8 cellular contexts compared by ENCODE assay signal in the genomic region with DNA sequence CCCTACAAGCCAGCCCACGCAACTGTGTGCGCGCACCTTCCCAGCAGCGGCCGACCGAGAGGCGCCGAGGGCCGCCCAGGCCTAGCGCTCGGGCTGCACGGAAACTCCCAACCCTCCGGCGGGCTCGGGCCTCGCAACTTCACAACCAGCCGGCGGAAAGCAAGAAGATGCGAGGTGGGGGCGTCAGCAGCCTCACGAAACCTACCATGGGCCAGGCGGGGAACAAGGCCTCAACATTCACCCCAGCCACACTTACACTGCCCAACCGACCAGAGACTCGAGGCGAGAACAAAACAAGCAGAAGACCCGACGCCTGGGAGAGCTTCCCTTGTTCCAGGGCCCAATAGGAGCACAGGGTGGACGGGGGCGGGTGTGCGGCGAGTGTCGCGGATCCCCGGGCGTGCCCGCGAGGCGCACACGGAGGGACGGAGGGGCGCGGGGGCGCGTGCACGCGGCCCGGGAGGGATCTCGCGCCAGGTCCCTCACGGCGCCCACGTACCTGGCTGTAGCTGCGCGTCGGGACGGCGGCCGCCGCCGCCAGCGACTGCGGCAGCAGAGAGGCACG. TPM values are rescaled to one million over a fixed set of nuclear protein-coding genes. Genes with fewer than 3 reads are reported as not detected.
DNase-seq lines count a peak whose midpoint lies in the region; ATAC-seq, FAIRE-seq and TF ChIP-seq lines count a peak whose summit lies in the region.

No MANE protein-coding gene starts in this region.

- no peak overlapping the region for H2AFZ ChIP-seq in H1 (ENCODE audit: low read length)

- no peaks in the 10 kb centered on the region for H3K9me3 Mint-ChIP-seq in activated CD8-positive, alpha-beta memory T cell treated with anti-CD3 and anti-CD28 coated beads, Interleukin-2, amount 10 ng/mL, durations not matched to agents 7 days and 5 days (ENCODE audit: low read depth)

- no peaks in the 10 kb centered on the region for H3K27me3 Mint-ChIP-seq in activated CD8-positive, alpha-beta memory T cell treated with anti-CD3 and anti-CD28 coated beads, Interleukin-2, amount 10 ng/mL, durations not matched to agents 7 days and 5 days

- FAIRE-seq in H1 (lab: Jason Lieb, UNC), result no peak

- H3K4me3 ChIP-seq in H1 (ENCODE audit: extremely low read depth in 1 of 4, insufficient read depth in 2 of 4, low read depth in 3 of 4, low read length in 4 of 4) (peak overlapping the region; percentile 90 to 97 (median 92)), mesodermal cell (ENCODE audit: extremely low read depth, insufficient read depth, low read length, poor library complexity, severe bottlenecking) (peak overlapping the region; percentile 87)

- no peak overlapping the region for H3K23ac ChIP-seq in H1 (ENCODE audit: insufficient read length)

- H2BK5ac ChIP-seq in H1 (ENCODE audit: low read depth, low read length), result peak overlapping the region; percentile 84

- no peaks in the 10 kb centered on the region; the same call in 1 of the 2 replicates for H3K79me1 ChIP-seq in H1 (ENCODE audit: low read depth, low read length)

- peak overlapping the region; percentile 96 for H3K27ac Mint-ChIP-seq in activated CD8-positive, alpha-beta memory T cell treated with anti-CD3 and anti-CD28 coated beads, Interleukin-2, amount 10 ng/mL, durations not matched to agents 7 days and 5 days

- H2BK15ac ChIP-seq in H1 (ENCODE audit: low read length), result no peak overlapping the region

- DNase-seq in AML-193 (lab: John Stamatoyannopoulos, UW) (peak; percentile 48 to 51), NCI-H748 (lab: John Stamatoyannopoulos, UW; ENCODE audit: unreplicated experiment) (peak; percentile 71), H1 (ENCODE audit: low read depth in 1 of 2, low spot score in 2 of 2) (peak in 1 of 2 experiments; percentile 67)
- peak; percentile 78 for DNase-seq in activated CD8-positive, alpha-beta memory T cell treated with anti-CD3 and anti-CD28 coated beads, Interleukin-2, amount 10 ng/mL, durations not matched to agents 7 days and 5 days
- DNase-seq in stimulated activated CD8-positive, alpha-beta memory T cell treated with anti-CD3 and anti-CD28 coated beads, Interleukin-15, amount 100 ng/mL, for 24 hours (ENCODE audit: low read depth), result peak; percentile 35

- POLR2A ChIA-PET in H1 (lab: Charles Lee; ENCODE audit: partially characterized antibody), result interaction anchor here (0.6 to 3.3 kb wide), 16 partner anchors 8 to 171 kb away, joined by 3 to 17 read pairs (median 4); a partner anchor contains a TSS

- no peak overlapping the region; the same call in 1 of the 2 replicates for H2AK5ac ChIP-seq in H1 (ENCODE audit: low read depth, low read length)

- H3K27ac ChIP-seq in H1 (ENCODE audit: low read depth, low read length) (peak overlapping the region; percentile 94), mesodermal cell (ENCODE audit: low read depth, low read length, severe bottlenecking) (peak overlapping the region; percentile 89)

- peak overlapping the region; percentile 79 to 82 for H3K4me2 ChIP-seq in H1 (ENCODE audit: insufficient read depth in 1 of 2, low read depth in 2 of 2, low read length in 2 of 2)

- H3K4me3 Mint-ChIP-seq in activated CD8-positive, alpha-beta memory T cell treated with anti-CD3 and anti-CD28 coated beads, Interleukin-2, amount 10 ng/mL, durations not matched to agents 7 days and 5 days, result peak overlapping the region; percentile 95

- WGBS in H1 (ENCODE audit: extremely low coverage in 1 of 2, insufficient coverage in 1 of 2, insufficient read length in 1 of 2, insufficient replicate concordance in 2 of 2, low coverage in 1 of 2, low lambda C conversion rate in 2 of 2, missing lambda C conversion rate in 1 of 2), 2 experiments, result 3% methylated on average over 49 of the region's 63 CpGs; no CpG with 5 or more reads in 1 of the 2 experiments
- 0% methylated on average over 48 to 60 of the region's 63 CpGs for WGBS in mesodermal cell (ENCODE audit: insufficient coverage in 2 of 2), 2 experiments

- H4K91ac ChIP-seq in H1 (replicated peaks; ENCODE audit: insufficient read length, low read length), result peak overlapping the region; percentile 59

- peak overlapping the region; percentile 27 for H3K4ac ChIP-seq in H1 (replicated peaks; ENCODE audit: insufficient read length, low read depth, low read length)

- no peak overlapping the region for H2BK120ac ChIP-seq in H1 (replicated peaks; ENCODE audit: low read depth, low read length)

- ATAC-seq in GM19035 (IDR thresholded peaks at IDR 0.05; ENCODE audit: unreplicated experiment) (peak; percentile 59), HG03196 (IDR thresholded peaks at IDR 0.05; ENCODE audit: unreplicated experiment) (peak; percentile 47)
- ATAC-seq in activated CD8-positive, alpha-beta memory T cell treated with anti-CD3 and anti-CD28 coated beads, Interleukin-2, amount 10 ng/mL, durations not matched to agents 7 days and 5 days, result peak; percentile 68

- H3K27me3 ChIP-seq in H1 (replicated peaks in 1 of 4; ENCODE audit: control insufficient read depth in 3 of 4, extremely low read depth in 1 of 4, insufficient read depth in 3 of 4, low read length in 3 of 4), result no peaks in the 10 kb centered on the region

- TF ChIP-seq RAD21 in H1 (IDR thresholded peaks at IDR 0.05 in 1 of 2, conservative IDR thresholded peaks at IDR 0.05 in 1 of 2; ENCODE audit: low read depth in 2 of 2, low read length in 2 of 2), result no peak

- no peak for TF ChIP-seq CTCF in H1 (IDR thresholded peaks at IDR 0.05; ENCODE audit: control extremely low read depth in 1 of 3, insufficient read depth in 1 of 3, low read depth in 1 of 3, low read length in 3 of 3)

- peak overlapping the region; percentile 69 for H3K56ac ChIP-seq in H1 (replicated peaks; ENCODE audit: insufficient read length, low read depth, low read length)

- no peaks in the 10 kb centered on the region for H3K9me3 ChIP-seq in H1 (ENCODE audit: insufficient read depth in 2 of 2, low read depth in 1 of 2, low read length in 1 of 2)
- H3K9me3 ChIP-seq in mesodermal cell (ENCODE audit: control insufficient read depth, low read length), result no peaks in the 10 kb centered on the region

- H3K18ac ChIP-seq in H1 (ENCODE audit: extremely low read depth, low read length), result peak overlapping the region; percentile 95

- H3K4me1 ChIP-seq in H1 (replicated peaks in 1 of 4; ENCODE audit: control insufficient read depth in 3 of 4, insufficient read depth in 4 of 4, low read length in 3 of 4) (peaks cover 2 to 8% (median 5%) of the 10 kb centered on the region in 4 experiments; a peak in 5 of 7 replicates), mesodermal cell (ENCODE audit: control insufficient read depth, insufficient read depth, low read length, poor library complexity, severe bottlenecking) (peaks cover 4% of the 10 kb centered on the region)

- peak overlapping the region; percentile 80 to 98 (median 90) for H3K9ac ChIP-seq in H1 (replicated peaks in 1 of 4; ENCODE audit: extremely low read depth in 1 of 4, low read depth in 3 of 4, low read length in 3 of 4)

- 0 out of 2 replicates have a peak overlapping the region, but pooled peaks have one; percentile 11 for H2BK12ac ChIP-seq in H1 (ENCODE audit: low read depth, low read length)

- H4K20me1 ChIP-seq in H1 (replicated peaks in 1 of 2; ENCODE audit: control insufficient read depth in 1 of 2, insufficient read depth in 2 of 2, low read length in 2 of 2), result peaks cover 2 to 9% of the 10 kb centered on the region in 2 experiments

- TF ChIP-seq EP300 in H1 (IDR thresholded peaks at IDR 0.05; ENCODE audit: borderline replicate concordance in 1 of 2, low read depth in 2 of 2, low read length in 2 of 2), result no peak

- H3K4me1 Mint-ChIP-seq in activated CD8-positive, alpha-beta memory T cell treated with anti-CD3 and anti-CD28 coated beads, Interleukin-2, amount 10 ng/mL, durations not matched to agents 7 days and 5 days, result peaks cover 36% of the 10 kb centered on the region

- H3K36me3 ChIP-seq in H1 (ENCODE audit: control insufficient read depth in 2 of 4, insufficient read depth in 4 of 4, low read length in 3 of 4), result peaks cover 4 to 19% (median 8%) of the 10 kb centered on the region in 4 experiments; a peak in 4 of 8 replicates
- H3K36me3 ChIP-seq in mesodermal cell (ENCODE audit: control insufficient read depth, insufficient read depth, low read length), result peaks cover 29% of the 10 kb centered on the region

- no peaks in the 10 kb centered on the region for H3K23me2 ChIP-seq in H1 (ENCODE audit: low read depth, low read length)

- CTCF ChIA-PET in activated CD8-positive, alpha-beta memory T cell treated with anti-CD3 and anti-CD28 coated beads, Interleukin-2, amount 10 ng/mL, durations not matched to agents 7 days and 5 days (lab: Charles Lee), result interaction anchor here (1.0 to 4.4 kb wide), 9 partner anchors 9 to 215 kb away, joined by 3 to 18 read pairs (median 5); no protein-coding TSS in a partner anchor
- CTCF ChIA-PET in H1 (lab: Charles Lee; ENCODE audit: partially characterized antibody), result interaction anchor here (0.5 to 1.7 kb wide), 5 partner anchors 12 to 390 kb away, joined by 3 to 5 read pairs (median 3); no protein-coding TSS in a partner anchor

- H3K36me3 Mint-ChIP-seq in activated CD8-positive, alpha-beta memory T cell treated with anti-CD3 and anti-CD28 coated beads, Interleukin-2, amount 10 ng/mL, durations not matched to agents 7 days and 5 days, result peaks cover 21% of the 10 kb centered on the region

- TF ChIP-seq POLR2A in H1 (IDR thresholded peaks at IDR 0.05; ENCODE audit: control extremely low read depth in 1 of 2, low read depth in 2 of 2, low read length in 2 of 2), result peak in 1 of 2 experiments; percentile 15; a peak in 1 of 3 replicates

- peaks cover 26 to 48% of the 10 kb centered on the region in 2 experiments for H3K79me2 ChIP-seq in H1 (ENCODE audit: control insufficient read depth in 1 of 2, insufficient read depth in 2 of 2, low read length in 2 of 2)

- H3K14ac ChIP-seq in H1 (ENCODE audit: insufficient read length), result no peak overlapping the region

- peak overlapping the region; percentile 96 for H4K8ac ChIP-seq in H1 (ENCODE audit: extremely low read depth, insufficient read depth, low read length)

- H2BK20ac ChIP-seq in H1 (ENCODE audit: low read length), result no peak overlapping the region

- H4K5ac ChIP-seq in H1 (ENCODE audit: insufficient read length, low read depth, low read length), result peak overlapping the region; percentile 23

TF ChIP-seq in H1, 55 proteins besides CTCF, POLR2A, EP300 and RAD21 (continues in another document):
- TF ChIP-seq ASH2L (IDR thresholded peaks at IDR 0.05; ENCODE audit: low read length), result peak; percentile 76

RNA-seq across cellular contexts. Expression of a gene that starts 0.6 kb away (rescaled TPM):
- total RNA-seq in activated CD8-positive, alpha-beta memory T cell treated with anti-CD3 and anti-CD28 coated beads, Interleukin-2, amount 10 ng/mL, durations not matched to agents 7 days and 5 days, result 10 to 100 TPM; 59.3 to 80.7 TPM
- total RNA-seq in H1 (2021; fragmentation: NEBNext Ultra II Directional; extraction: Animal tissue kit (Norgen Biotek cat#: 25700)), result 105 and 112 TPM in 2 replicates
- 25.7 and 44.3 TPM in 2 replicates for polyA plus RNA-seq in H1 (2011; rRNA removed)
- 44.5 TPM for polyA plus RNA-seq in H1 (2011; cell fraction: cytosol; rRNA removed)
- polyA plus RNA-seq in H1 (2011; cell fraction: nucleus; rRNA removed), result 16.9 TPM
- polyA plus RNA-seq in H1 (2012, experiment 1 of 2), result 65.2 to 92.6 TPM (median 77.3 TPM) in 4 replicates
- 15.8 TPM for polyA plus RNA-seq in H1 (2012, experiment 2 of 2)
- polyA plus RNA-seq in H1 (2013, experiment 1 of 2), result 56.8 TPM
- polyA plus RNA-seq in H1 (2013, experiment 2 of 2), result 63.2 TPM
- 53.6 and 56.2 TPM in 2 replicates for polyA minus RNA-seq in H1 (2011; rRNA and poly(A)+ RNA removed)
- 41.6 TPM for polyA minus RNA-seq in H1 (2011; cell fraction: cytosol; rRNA and poly(A)+ RNA removed)
- 22.9 TPM for polyA minus RNA-seq in H1 (2011; cell fraction: nucleus; rRNA and poly(A)+ RNA removed)
- 89.9 TPM for polyA plus RNA-seq in mesodermal cell (2013, experiment 1 of 2)
- 98.0 TPM for polyA plus RNA-seq in mesodermal cell (2013, experiment 2 of 2)
